ENCODE assay signal across 8 cellular contexts in genomic region chr13:25375727-25376358, GRCh38. TPM values are rescaled to one million over a fixed set of nuclear protein-coding genes. Genes with fewer than 3 reads are reported as not detected.
A peak's percentile ranks its signal among the peaks of the same experiment; 100 is the strongest.
DNase-seq lines count a peak whose midpoint lies in the region; TF ChIP-seq lines count a peak whose summit lies in the region.

No MANE protein-coding gene starts in this region.

- H3K4me3 ChIP-seq in endodermal cell (ENCODE audit: low read length): no peak overlapping the region
- no peak overlapping the region for H3K4me3 ChIP-seq in sigmoid colon

- H3K36me3 Mint-ChIP-seq in endodermal cell (ENCODE audit: low read depth) (no peaks in the 10 kb centered on the region), nephron progenitor cell (ENCODE audit: low read depth) (no peaks in the 10 kb centered on the region)

- TF ChIP-seq POLR2A in sigmoid colon (IDR thresholded peaks at IDR 0.05): no peak

- H3K27ac ChIP-seq in endodermal cell (ENCODE audit: low read depth, low read length): no peak overlapping the region
- H3K27ac ChIP-seq in sigmoid colon: no peak overlapping the region

- H3K4me1 ChIP-seq in endodermal cell (ENCODE audit: control insufficient read depth, insufficient read depth, low read length): peaks cover 3% of the 10 kb centered on the region
- peaks cover 0 to 9% (median 8%) of the 10 kb centered on the region in 4 donors for H3K4me1 ChIP-seq in sigmoid colon

- intact Hi-C loops in sigmoid colon (cut with DNase I): no loop called here

- H3K36me3 ChIP-seq in endodermal cell (ENCODE audit: control insufficient read depth, insufficient read depth, low read length) (no peaks in the 10 kb centered on the region), sigmoid colon (no peaks in the 10 kb centered on the region)

- H3K27me3 ChIP-seq in endodermal cell (ENCODE audit: control insufficient read depth, insufficient read depth, low read length, poor library complexity, severe bottlenecking) (peaks cover 42% of the 10 kb centered on the region), sigmoid colon (peaks cover 5 to 55% (median 29%) of the 10 kb centered on the region in 3 donors)

- no peak for TF ChIP-seq EP300 in sigmoid colon (IDR thresholded peaks at IDR 0.05)

- H3K27me3 Mint-ChIP-seq in endodermal cell (ENCODE audit: insufficient read depth): peaks cover 38% of the 10 kb centered on the region
- H3K27me3 Mint-ChIP-seq in nephron progenitor cell (ENCODE audit: low read depth, poor library complexity): peaks cover 50% of the 10 kb centered on the region

- H3K9me3 Mint-ChIP-seq in endodermal cell (no peaks in the 10 kb centered on the region), nephron progenitor cell (no peaks in the 10 kb centered on the region)

- peak; percentile 10 for DNase-seq in stimulated activated CD4-positive, alpha-beta T cell treated with anti-CD3 and anti-CD28 coated beads, Interleukin-1b, Interleukin-23, amount 100 ng/mL, for 48 hours
- no peak for DNase-seq in stimulated activated CD4-positive, alpha-beta T cell treated with anti-CD3 and anti-CD28 coated beads, Interleukin-4, amount 100 ng/mL, for 1 hour
- DNase-seq in LoVo (ENCODE audit: low spot score): peak; percentile 54
- peak; percentile 33 for DNase-seq in SKM-1 treated with dmso at 0.1 percent for 144 hours (lab: John Stamatoyannopoulos, UW; ENCODE audit: unreplicated experiment)
- DNase-seq in endodermal cell: peak; percentile 76
- peak; percentile 31 for DNase-seq in nephron progenitor cell
- DNase-seq in sigmoid colon: no peak
- no peak for DNase-seq in GOT3 (lab: John Stamatoyannopoulos, UW)

- H3K4me3 Mint-ChIP-seq in endodermal cell: no peak overlapping the region
- H3K4me3 Mint-ChIP-seq in nephron progenitor cell: no peak overlapping the region

- H3K9ac ChIP-seq in endodermal cell (ENCODE audit: extremely low read depth, low read length, poor library complexity, severe bottlenecking): no peak overlapping the region

- H3K4me1 Mint-ChIP-seq in endodermal cell: peaks cover 15% of the 10 kb centered on the region
- peaks cover 18% of the 10 kb centered on the region for H3K4me1 Mint-ChIP-seq in nephron progenitor cell

- H3K9me3 ChIP-seq in endodermal cell (ENCODE audit: control insufficient read depth, low read length): no peaks in the 10 kb centered on the region
- no peaks in the 10 kb centered on the region for H3K9me3 ChIP-seq in sigmoid colon

- WGBS in endodermal cell (ENCODE audit: insufficient coverage in 1 of 2, insufficient read length in 1 of 2), 2 experiments: 51 to 52% methylated on average over 6 to 8 of the region's 9 CpGs
- WGBS in sigmoid colon, 2 donors: 29 to 35% methylated on average over 9 of the region's 9 CpGs

- peak; percentile 78 for TF ChIP-seq CTCF in endodermal cell (conservative IDR thresholded peaks at IDR 0.05)
- TF ChIP-seq CTCF in nephron progenitor cell (IDR thresholded peaks at IDR 0.05): peak; percentile 61
- TF ChIP-seq CTCF in sigmoid colon (IDR thresholded peaks at IDR 0.05): peak in 2 of 4 experiments; percentile 30 to 43

- H3K27ac Mint-ChIP-seq in endodermal cell: no peak overlapping the region
- no peak overlapping the region for H3K27ac Mint-ChIP-seq in nephron progenitor cell

RNA-seq across cellular contexts. Expression of gene ATP8A2, which starts 4.1 kb away (rescaled TPM):
- total RNA-seq in endodermal cell (1 to 10 TPM; 1.6 to 2.9 TPM), sigmoid colon (1 to 10 TPM; 1.2 to 2.2 (median 1.3) TPM)
- polyA plus RNA-seq in endodermal cell (2013, experiment 1 of 2): 0.64 TPM
- polyA plus RNA-seq in endodermal cell (2013, experiment 2 of 2): 0.83 TPM
- polyA plus RNA-seq in sigmoid colon: under 1 TPM in 2 of 3 donors, not detected in 1; under 0.01 to 0.69 TPM

Comparison
In these comparisons a context has a peak if more than half of its experiments do, and no peak if none do; other contexts are left out.
1. DNase-seq: peak in stimulated activated CD4-positive, alpha-beta T cell treated with anti-CD3 and anti-CD28 coated beads, Interleukin-1b, Interleukin-23, amount 100 ng/mL, for 48 hours (single experiment), LoVo (single experiment), SKM-1 treated with dmso at 0.1 percent for 144 hours (single experiment), endodermal cell (single experiment) and nephron progenitor cell (single experiment); none in stimulated activated CD4-positive, alpha-beta T cell treated with anti-CD3 and anti-CD28 coated beads, Interleukin-4, amount 100 ng/mL, for 1 hour (single experiment), sigmoid colon (single experiment) and GOT3 (single experiment).